8 cellular contexts compared by ENCODE assay signal in genomic region chr10:28381903-28382347, GRCh38.
DNase-seq lines count a peak whose midpoint lies in the region; ATAC-seq and TF ChIP-seq lines count a peak whose summit lies in the region.

No MANE protein-coding gene starts in this region.

- DNase-seq in DMS 273 (lab: John Stamatoyannopoulos, UW; ENCODE audit: unreplicated experiment) (peak; percentile 87), Kasumi-1 (lab: John Stamatoyannopoulos, UW) (peak; percentile 80 to 83), Peyer's patch (peak; percentile 70 to 96 (median 88)), fibroblast of peridontal ligament (ENCODE audit: extremely low read depth) (peak; percentile 95), neural progenitor cell (ENCODE audit: low spot score) (peak; percentile 90), stromal cell of bone marrow (ENCODE audit: low read depth) (peak; percentile 74)
- peak; percentile 84 to 86 for DNase-seq in activated T-cell treated with anti-CD3 and anti-CD28 coated beads, Interleukin-2, amount 50 U/mL, for 72 hours

- H3K4me3 Mint-ChIP-seq in activated T-cell treated with anti-CD3 and anti-CD28 coated beads, Interleukin-2, amount 50 U/mL, for 72 hours = no peak overlapping the region
- no peak overlapping the region for H3K4me3 Mint-ChIP-seq in neural progenitor cell

- H3K9me3 ChIP-seq in Peyer's patch (no peaks in the 10 kb centered on the region), neural progenitor cell (ENCODE audit: low read depth) (no peaks in the 10 kb centered on the region)

- ATAC-seq in GM21529 (IDR thresholded peaks at IDR 0.05; ENCODE audit: unreplicated experiment) = peak; percentile 96
- ATAC-seq in activated T-cell treated with anti-CD3 and anti-CD28 coated beads, Interleukin-2, amount 50 U/mL, for 72 hours (replicated peaks in 1 of 2) = peak; percentile 91

- H3K4me2 ChIP-seq in neural progenitor cell = no peak overlapping the region

- H3K4me1 Mint-ChIP-seq in activated T-cell treated with anti-CD3 and anti-CD28 coated beads, Interleukin-2, amount 50 U/mL, for 72 hours (ENCODE audit: low read depth) = peaks cover 45% of the 10 kb centered on the region
- H3K4me1 Mint-ChIP-seq in neural progenitor cell = peaks cover 7% of the 10 kb centered on the region

- no peaks in the 10 kb centered on the region for H4K20me1 ChIP-seq in neural progenitor cell (ENCODE audit: low read depth)

- TF ChIP-seq CTCF in Peyer's patch (IDR thresholded peaks at IDR 0.05) (peak; percentile 90 to 99 (median 98)), neural progenitor cell (IDR thresholded peaks at IDR 0.05) (peak; percentile 99)

- no peak for TF ChIP-seq POLR2A in Peyer's patch (IDR thresholded peaks at IDR 0.05)

- no peak overlapping the region for H3K9ac ChIP-seq in neural progenitor cell

- no peaks in the 10 kb centered on the region for H3K9me3 Mint-ChIP-seq in activated T-cell treated with anti-CD3 and anti-CD28 coated beads, Interleukin-2, amount 50 U/mL, for 72 hours
- no peaks in the 10 kb centered on the region for H3K9me3 Mint-ChIP-seq in neural progenitor cell

- H2AFZ ChIP-seq in neural progenitor cell (replicated peaks) = peak overlapping the region; percentile 71

- no peak overlapping the region for H3K4me3 ChIP-seq in Peyer's patch
- no peak overlapping the region for H3K4me3 ChIP-seq in neural progenitor cell

- no peaks in the 10 kb centered on the region for H3K36me3 Mint-ChIP-seq in activated T-cell treated with anti-CD3 and anti-CD28 coated beads, Interleukin-2, amount 50 U/mL, for 72 hours (ENCODE audit: insufficient read depth in 2 of 2)
- no peaks in the 10 kb centered on the region for H3K36me3 Mint-ChIP-seq in neural progenitor cell

- no peaks in the 10 kb centered on the region for H3K27me3 Mint-ChIP-seq in activated T-cell treated with anti-CD3 and anti-CD28 coated beads, Interleukin-2, amount 50 U/mL, for 72 hours (ENCODE audit: low read depth)
- peaks cover 3% of the 10 kb centered on the region for H3K27me3 Mint-ChIP-seq in neural progenitor cell (ENCODE audit: insufficient read depth, low read depth)

- no peaks in the 10 kb centered on the region for H3K27me3 ChIP-seq in Peyer's patch
- H3K27me3 ChIP-seq in neural progenitor cell = no peaks in the 10 kb centered on the region

- no peak overlapping the region for H3K27ac Mint-ChIP-seq in activated T-cell treated with anti-CD3 and anti-CD28 coated beads, Interleukin-2, amount 50 U/mL, for 72 hours
- H3K27ac Mint-ChIP-seq in neural progenitor cell = peak overlapping the region; percentile 67

- H3K4me1 ChIP-seq in Peyer's patch (peaks cover 0 to 5% (median 0%) of the 10 kb centered on the region in 4 donors), neural progenitor cell (no peaks in the 10 kb centered on the region)

- no peaks in the 10 kb centered on the region for H3F3A ChIP-seq in neural progenitor cell (ENCODE audit: low read depth)

- H3K36me3 ChIP-seq in Peyer's patch (no peaks in the 10 kb centered on the region), neural progenitor cell (no peaks in the 10 kb centered on the region)

- no peak overlapping the region for H3K27ac ChIP-seq in Peyer's patch
- no peak overlapping the region for H3K27ac ChIP-seq in neural progenitor cell

- no peaks in the 10 kb centered on the region for H3K79me2 ChIP-seq in neural progenitor cell (ENCODE audit: low read depth)
